26 cellular contexts compared by ENCODE assay signal in the genomic region with DNA sequence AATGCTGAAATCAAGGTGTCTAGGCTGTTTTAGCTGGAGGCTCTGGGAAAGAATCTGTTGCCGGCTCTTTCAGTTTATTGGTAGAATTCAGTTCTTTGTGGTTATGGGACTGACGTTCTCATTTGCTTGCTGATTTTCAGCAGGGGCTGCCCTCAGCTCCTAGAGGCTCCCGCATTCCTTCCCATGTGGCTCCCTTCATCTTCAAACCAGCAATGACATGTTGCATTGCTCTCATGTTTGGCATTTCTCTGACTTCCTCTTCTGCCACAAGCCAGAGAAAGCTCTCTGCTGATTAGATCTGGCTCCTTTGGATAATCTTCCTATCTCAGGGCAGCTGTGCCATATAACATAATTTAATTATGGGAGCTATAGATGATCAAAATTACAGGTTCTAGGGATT.
DNase-seq lines count a peak whose midpoint lies in the region; ATAC-seq and TF ChIP-seq lines count a peak whose summit lies in the region.
"Had no signal": no experiment of that assay in that cellular context is flagged by ENCODE, and none has a peak within 500 bp of the region (broad histone marks: within the 10 kb centered on the region; RNA-seq: fewer than 3 reads in every experiment).

No MANE protein-coding gene starts in this region.

- ATAC-seq in activated CD4-positive, CD25-positive, alpha-beta regulatory T cell treated with anti-CD3 and anti-CD28 coated beads, Interleukin-2, amount 50 U/mL, for 24 hours, result no peak
- ATAC-seq in HG03439 (IDR thresholded peaks at IDR 0.05; ENCODE audit: unreplicated experiment), result no peak
- ATAC-seq: activated CD8-positive, alpha-beta memory T cell treated with anti-CD3 and anti-CD28 coated beads, Interleukin-2, amount 10 ng/mL, durations not matched to agents 7 days and 5 days; psoas muscle; stimulated activated naive CD8-positive, alpha-beta T cell treated with anti-CD3 and anti-CD28 coated beads, Interleukin-15, amount 100 ng/mL, for 72 hours had no signal

- no peak overlapping the region for H3K4me3 ChIP-seq in thyroid gland (replicated peaks in 1 of 3)
- H3K4me3 ChIP-seq: psoas muscle, skin epidermis, upper lobe of left lung had no signal

- no peaks in the 10 kb centered on the region for H3K27me3 ChIP-seq in thyroid gland
- H3K27me3 ChIP-seq: upper lobe of left lung had no signal

- TF ChIP-seq CTCF in thyroid gland (IDR thresholded peaks at IDR 0.05), result no peak

- peak overlapping the region; percentile 88 to 92 (median 89) for H3K27ac ChIP-seq in thyroid gland
- H3K27ac ChIP-seq: psoas muscle, skin epidermis had no signal

- no peaks in the 10 kb centered on the region for H3K9me3 ChIP-seq in thyroid gland
- H3K9me3 ChIP-seq: psoas muscle, upper lobe of left lung had no signal

- H3K27ac Mint-ChIP-seq in immature natural killer cell, result no peak overlapping the region
- H3K27ac Mint-ChIP-seq: activated CD8-positive, alpha-beta memory T cell treated with anti-CD3 and anti-CD28 coated beads, Interleukin-2, amount 10 ng/mL, durations not matched to agents 7 days and 5 days; activated naive CD8-positive, alpha-beta T cell treated with anti-CD3 and anti-CD28 coated beads, Interleukin-2, amount 10 ng/mL, durations not matched to agents 7 days and 5 days; B cell; brain; dendritic cell treated with granulocyte-macrophage colony-stimulating factor and Interleukin-4, amounts not matched to agents 40 ng/mL and 50 ng/mL, for 4 days; stimulated activated naive CD8-positive, alpha-beta T cell treated with anti-CD3 and anti-CD28 coated beads, Interleukin-15, amount 100 ng/mL, for 72 hours had no signal

- WGBS in thyroid gland, 2 donors, result 86 to 88% methylated on average over 3 of the region's 3 CpGs

- no peaks in the 10 kb centered on the region for H3K4me1 Mint-ChIP-seq in immature natural killer cell
- H3K4me1 Mint-ChIP-seq: activated CD8-positive, alpha-beta memory T cell treated with anti-CD3 and anti-CD28 coated beads, Interleukin-2, amount 10 ng/mL, durations not matched to agents 7 days and 5 days; activated naive CD8-positive, alpha-beta T cell treated with anti-CD3 and anti-CD28 coated beads, Interleukin-2, amount 10 ng/mL, durations not matched to agents 7 days and 5 days; B cell; brain; stimulated activated naive CD8-positive, alpha-beta T cell treated with anti-CD3 and anti-CD28 coated beads, Interleukin-15, amount 100 ng/mL, for 72 hours had no signal

- H3K9me3 Mint-ChIP-seq in immature natural killer cell, result peaks cover 0 to 11% (median 4%) of the 10 kb centered on the region in 6 donors
- H3K9me3 Mint-ChIP-seq: activated naive CD8-positive, alpha-beta T cell treated with anti-CD3 and anti-CD28 coated beads, Interleukin-2, amount 10 ng/mL, durations not matched to agents 7 days and 5 days; dendritic cell treated with granulocyte-macrophage colony-stimulating factor and Interleukin-4, amounts not matched to agents 40 ng/mL and 50 ng/mL, for 4 days; stimulated activated naive CD8-positive, alpha-beta T cell treated with anti-CD3 and anti-CD28 coated beads, Interleukin-15, amount 100 ng/mL, for 72 hours had no signal

- H3K36me3 Mint-ChIP-seq in immature natural killer cell, result no peaks in the 10 kb centered on the region
- H3K36me3 Mint-ChIP-seq: activated CD8-positive, alpha-beta memory T cell treated with anti-CD3 and anti-CD28 coated beads, Interleukin-2, amount 10 ng/mL, durations not matched to agents 7 days and 5 days; activated naive CD8-positive, alpha-beta T cell treated with anti-CD3 and anti-CD28 coated beads, Interleukin-2, amount 10 ng/mL, durations not matched to agents 7 days and 5 days; brain had no signal

- no peak overlapping the region for H3K4me3 Mint-ChIP-seq in immature natural killer cell
- H3K4me3 Mint-ChIP-seq: activated CD8-positive, alpha-beta memory T cell treated with anti-CD3 and anti-CD28 coated beads, Interleukin-2, amount 10 ng/mL, durations not matched to agents 7 days and 5 days; activated naive CD8-positive, alpha-beta T cell treated with anti-CD3 and anti-CD28 coated beads, Interleukin-2, amount 10 ng/mL, durations not matched to agents 7 days and 5 days; B cell; brain; dendritic cell treated with granulocyte-macrophage colony-stimulating factor and Interleukin-4, amounts not matched to agents 40 ng/mL and 50 ng/mL, for 4 days; stimulated activated naive CD8-positive, alpha-beta T cell treated with anti-CD3 and anti-CD28 coated beads, Interleukin-15, amount 100 ng/mL, for 72 hours had no signal

- H3K4me1 ChIP-seq in thyroid gland, result peaks cover 22 to 46% of the 10 kb centered on the region in 2 donors
- H3K4me1 ChIP-seq: psoas muscle had no signal

- peaks cover 0 to 6% (median 4%) of the 10 kb centered on the region in 3 donors for H3K27me3 Mint-ChIP-seq in immature natural killer cell (ENCODE audit: low read depth in 3 of 3)
- H3K27me3 Mint-ChIP-seq: activated CD8-positive, alpha-beta memory T cell treated with anti-CD3 and anti-CD28 coated beads, Interleukin-2, amount 10 ng/mL, durations not matched to agents 7 days and 5 days; activated naive CD8-positive, alpha-beta T cell treated with anti-CD3 and anti-CD28 coated beads, Interleukin-2, amount 10 ng/mL, durations not matched to agents 7 days and 5 days; B cell; brain; dendritic cell treated with granulocyte-macrophage colony-stimulating factor and Interleukin-4, amounts not matched to agents 40 ng/mL and 50 ng/mL, for 4 days; stimulated activated naive CD8-positive, alpha-beta T cell treated with anti-CD3 and anti-CD28 coated beads, Interleukin-15, amount 100 ng/mL, for 72 hours had no signal

- no peak for TF ChIP-seq POLR2A in thyroid gland (IDR thresholded peaks at IDR 0.05)

- DNase-seq in NCI-H82 (lab: John Stamatoyannopoulos, UW), result peak; percentile 15
- DNase-seq in NCI-H82 treated with DMSO at 0.1 percent for 48 hours (lab: John Stamatoyannopoulos, UW; ENCODE audit: unreplicated experiment), result no peak
- DNase-seq in astrocyte of the hippocampus (ENCODE audit: low read depth, low spot score), result peak; percentile 64
- DNase-seq in iris pigment epithelial cell (ENCODE audit: low read depth), result peak; percentile 40
- DNase-seq in thyroid gland, result no peak
- DNase-seq in immature natural killer cell, result no peak
- DNase-seq: 8988T; activated CD4-positive, alpha-beta T cell treated with anti-CD3 and anti-CD28 coated beads for 48 hours; activated CD8-positive, alpha-beta memory T cell treated with anti-CD3 and anti-CD28 coated beads, Interleukin-2, amount 10 ng/mL, durations not matched to agents 7 days and 5 days; activated naive CD8-positive, alpha-beta T cell treated with anti-CD3 and anti-CD28 coated beads, Interleukin-2, amount 10 ng/mL, durations not matched to agents 7 days and 5 days; DND-41; hypothalamus; KBM-7; left cardiac atrium; midbrain; MV-4-11; NCI-H1694 treated with DMSO at 0.1 percent for 48 hours; psoas muscle; stimulated activated naive CD8-positive, alpha-beta T cell treated with anti-CD3 and anti-CD28 coated beads, Interleukin-15, amount 100 ng/mL, for 72 hours; upper lobe of left lung had no signal

- H3K36me3 ChIP-seq in thyroid gland, result no peaks in the 10 kb centered on the region
- H3K36me3 ChIP-seq: upper lobe of left lung had no signal

- intact Hi-C loops in thyroid gland (cut with DNase I), result no loop called here

Comparison
In these comparisons a context has a peak if more than half of its experiments do, and no peak if none do; other contexts are left out.
1. DNase-seq: peak in NCI-H82 (single experiment), astrocyte of the hippocampus (single experiment) and iris pigment epithelial cell (single experiment); none in NCI-H82 treated with DMSO at 0.1 percent for 48 hours (single experiment), thyroid gland (0 of 2) and immature natural killer cell (0 of 3).